Comparison of ENCODE assay signal across 1 cellular context in genomic region chr5:151157426-151158286, GRCh38.
TF ChIP-seq lines count a peak whose summit lies in the region.

Gene ANXA6 (minus strand): TSS chr5:151157779. CDS start chr5:151147901, 9,878 bp downstream.

TF ChIP-seq in HepG2, 621 proteins besides CTCF, POLR2A, EP300 and RAD21 (continued from another document and continues in another):
- no peak for TF ChIP-seq DZIP1 (CRISPR knock-in tag; IDR thresholded peaks at IDR 0.05)
- TF ChIP-seq ELF4 (CRISPR knock-in tag; IDR thresholded peaks at IDR 0.05; ENCODE audit: borderline replicate concordance), result no peak
- TF ChIP-seq NFKBIZ (CRISPR knock-in tag; IDR thresholded peaks at IDR 0.05), result peak; percentile 33; the same call in 1 of the 2 replicates
- peak; percentile 59 for TF ChIP-seq DMAP1 (CRISPR knock-in tag; IDR thresholded peaks at IDR 0.05)
- TF ChIP-seq GTF3A (CRISPR knock-in tag; conservative IDR thresholded peaks at IDR 0.05), result no peak
- TF ChIP-seq ZC3H13 (CRISPR knock-in tag; IDR thresholded peaks at IDR 0.05), result no peak
- no peak for TF ChIP-seq ZNF329 (CRISPR knock-in tag; IDR thresholded peaks at IDR 0.05; ENCODE audit: low read depth)
- TF ChIP-seq ZNF749 (CRISPR knock-in tag; IDR thresholded peaks at IDR 0.05; ENCODE audit: borderline replicate concordance), result peak; percentile 80; the same call in 1 of the 2 replicates
- peak; percentile 85 for TF ChIP-seq ZNF547 (CRISPR knock-in tag; IDR thresholded peaks at IDR 0.05)
- no peak; the same call in 1 of the 2 replicates for TF ChIP-seq POGK (CRISPR knock-in tag; conservative IDR thresholded peaks at IDR 0.05)
- TF ChIP-seq HDAC6 (IDR thresholded peaks at IDR 0.05; ENCODE audit: low read depth, low read length), result no peak
- no peak for TF ChIP-seq GLMP (CRISPR knock-in tag; IDR thresholded peaks at IDR 0.05; ENCODE audit: borderline replicate concordance)
- TF ChIP-seq RXRA (CRISPR knock-in tag; IDR thresholded peaks at IDR 0.05), result no peak; the same call in 1 of the 2 replicates
- TF ChIP-seq RFX5 (IDR thresholded peaks at IDR 0.05; ENCODE audit: low read depth, low read length), result no peak
- no peak for TF ChIP-seq ZNF652 (CRISPR knock-in tag; IDR thresholded peaks at IDR 0.05; ENCODE audit: borderline replicate concordance, low read depth)
- TF ChIP-seq SMARCE1 (IDR thresholded peaks at IDR 0.05; ENCODE audit: borderline replicate concordance), result no peak
- TF ChIP-seq ZNF83 (CRISPR knock-in tag; IDR thresholded peaks at IDR 0.05; ENCODE audit: borderline replicate concordance), result 0 out of 2 replicates have a peak, but pooled peaks have one; percentile 22
- peak; percentile 82 for TF ChIP-seq MXD1 (CRISPR knock-in tag; IDR thresholded peaks at IDR 0.05)
- peak; percentile 36; the same call in 1 of the 2 replicates for TF ChIP-seq DRAP1 (CRISPR knock-in tag; IDR thresholded peaks at IDR 0.05)
- TF ChIP-seq ATF3 (CRISPR knock-in tag; IDR thresholded peaks at IDR 0.05), result no peak
- TF ChIP-seq ZBTB21 (CRISPR knock-in tag; IDR thresholded peaks at IDR 0.05), result no peak
- TF ChIP-seq MAFK (conservative IDR thresholded peaks at IDR 0.05 in 1 of 2, IDR thresholded peaks at IDR 0.05 in 1 of 2; ENCODE audit: low read length in 2 of 2), result no peak
- TF ChIP-seq FOXA3 (CRISPR knock-in tag; IDR thresholded peaks at IDR 0.05), result no peak
- TF ChIP-seq ZNF878 (CRISPR knock-in tag; IDR thresholded peaks at IDR 0.05), result 0 out of 2 replicates have a peak, but pooled peaks have one; percentile 23
- TF ChIP-seq NCOR1 (IDR thresholded peaks at IDR 0.05; ENCODE audit: borderline replicate concordance, low read length), result no peak
- no peak; the same call in 1 of the 2 replicates for TF ChIP-seq HDAC2 (CRISPR knock-in tag; IDR thresholded peaks at IDR 0.05)
- TF ChIP-seq IRF2 (CRISPR knock-in tag; IDR thresholded peaks at IDR 0.05), result no peak
- no peak for TF ChIP-seq GMEB2 (CRISPR knock-in tag; IDR thresholded peaks at IDR 0.05; ENCODE audit: low read depth)
- no peak for TF ChIP-seq ZNF776 (CRISPR knock-in tag; IDR thresholded peaks at IDR 0.05)
- TF ChIP-seq NBN (conservative IDR thresholded peaks at IDR 0.05), result no peak
- no peak for TF ChIP-seq RCOR2 (CRISPR knock-in tag; IDR thresholded peaks at IDR 0.05)
- TF ChIP-seq ZNF430 (CRISPR knock-in tag; IDR thresholded peaks at IDR 0.05), result no peak
- peak; percentile 89 for TF ChIP-seq USF2 (IDR thresholded peaks at IDR 0.05; ENCODE audit: low read depth, low read length)
- peak; percentile 95; the same call in 1 of the 2 replicates for TF ChIP-seq USF2 (CRISPR knock-in tag; IDR thresholded peaks at IDR 0.05; ENCODE audit: borderline replicate concordance)
- no peak for TF ChIP-seq ZNF577 (CRISPR knock-in tag; IDR thresholded peaks at IDR 0.05; ENCODE audit: borderline replicate concordance, low read depth)
- no peak for TF ChIP-seq HES4 (CRISPR knock-in tag; IDR thresholded peaks at IDR 0.05; ENCODE audit: borderline replicate concordance)
- no peak for TF ChIP-seq KAT7 (CRISPR knock-in tag; IDR thresholded peaks at IDR 0.05; ENCODE audit: borderline replicate concordance)
- TF ChIP-seq HNF1A (IDR thresholded peaks at IDR 0.05; ENCODE audit: low read depth), result no peak
- no peak for TF ChIP-seq HNF1A (CRISPR knock-in tag; IDR thresholded peaks at IDR 0.05; ENCODE audit: borderline replicate concordance)
- no peak for TF ChIP-seq CAMTA2 (CRISPR knock-in tag; IDR thresholded peaks at IDR 0.05; ENCODE audit: borderline replicate concordance)
- no peak for TF ChIP-seq ZSCAN31 (CRISPR knock-in tag; IDR thresholded peaks at IDR 0.05; ENCODE audit: low read depth)
- TF ChIP-seq ZBTB2 (CRISPR knock-in tag; IDR thresholded peaks at IDR 0.05; ENCODE audit: low read depth), result no peak; the same call in 1 of the 2 replicates
- TF ChIP-seq CREB1 (IDR thresholded peaks at IDR 0.05), result no peak
- no peak for TF ChIP-seq CREB1 (CRISPR knock-in tag; IDR thresholded peaks at IDR 0.05)
- 0 out of 2 replicates have a peak, but pooled peaks have one; percentile 68 for TF ChIP-seq WIZ (CRISPR knock-in tag; IDR thresholded peaks at IDR 0.05)
- TF ChIP-seq ZMYM4 (CRISPR knock-in tag; IDR thresholded peaks at IDR 0.05), result peak; percentile 75
- peak; percentile 43; the same call in 1 of the 2 replicates for TF ChIP-seq POGZ (CRISPR knock-in tag; IDR thresholded peaks at IDR 0.05)
- TF ChIP-seq HNRNPK (IDR thresholded peaks at IDR 0.05; ENCODE audit: low read depth, low read length, poor library complexity, severe bottlenecking), result peak; percentile 69
- no peak for TF ChIP-seq ZEB1 (IDR thresholded peaks at IDR 0.05; ENCODE audit: insufficient replicate concordance, low read depth)
- no peak for TF ChIP-seq TFDP2 (CRISPR knock-in tag; IDR thresholded peaks at IDR 0.05)
